Comparison of ENCODE assay signal across 13 cellular contexts in the genomic region with DNA sequence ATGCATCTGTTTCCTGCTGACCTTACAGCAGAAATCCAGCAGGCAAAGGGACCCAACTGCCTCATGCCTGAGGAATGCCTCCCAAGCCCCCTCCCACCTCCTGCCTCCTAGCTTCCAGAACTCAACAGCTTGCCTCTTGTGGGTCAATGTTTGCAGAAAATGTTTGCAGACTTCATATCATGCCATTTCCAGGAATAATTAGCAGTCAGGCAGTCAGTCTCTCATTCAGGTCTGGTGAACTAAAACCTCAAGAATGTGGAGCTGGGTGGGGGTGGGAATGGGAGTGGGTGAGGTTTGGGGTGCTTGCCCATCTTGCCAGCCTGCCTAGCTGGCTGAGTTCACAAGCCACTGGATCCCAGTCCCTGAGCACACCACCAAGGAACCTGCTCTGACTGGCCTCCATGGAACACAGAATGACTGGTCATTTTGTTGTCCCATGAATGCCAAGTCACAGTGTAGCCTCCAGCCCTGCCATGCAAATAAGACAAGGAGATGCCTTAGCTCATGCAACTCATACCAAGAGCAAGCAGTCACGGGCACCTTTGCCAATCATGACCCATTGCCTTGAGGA. TPM values are rescaled to one million over a fixed set of nuclear protein-coding genes. Genes with fewer than 3 reads are reported as not detected.
A peak's percentile ranks its signal among the peaks of the same experiment; 100 is the strongest.
DNase-seq lines count a peak whose midpoint lies in the region; ATAC-seq, FAIRE-seq and TF ChIP-seq lines count a peak whose summit lies in the region.
"Had no signal": no experiment of that assay in that cellular context is flagged by ENCODE, and none has a peak within 500 bp of the region (broad histone marks: within the 10 kb centered on the region; RNA-seq: fewer than 3 reads in every experiment).

No MANE protein-coding gene starts in this region.

- H3K27ac Mint-ChIP-seq in HFFc6: peak overlapping the region; percentile 97
- peak overlapping the region; percentile 97 for H3K27ac Mint-ChIP-seq in astrocyte (ENCODE audit: unreplicated experiment)

- peak overlapping the region; percentile 78 for H3K4me2 ChIP-seq in astrocyte (ENCODE audit: low read length)

- FAIRE-seq in astrocyte (lab: Jason Lieb, UNC) (peak; percentile 99), kidney (lab: Jason Lieb, UNC) (no peak)

- H2AFZ ChIP-seq in astrocyte (ENCODE audit: low read depth, low read length): no peak overlapping the region

- H3K9ac ChIP-seq in astrocyte (ENCODE audit: low read length) (peak overlapping the region; percentile 85), kidney (ENCODE audit: low read length in 2 of 2) (no peak overlapping the region)

- no peaks in the 10 kb centered on the region for H3K36me3 ChIP-seq in astrocyte (ENCODE audit: insufficient read depth, low read length)
- no peaks in the 10 kb centered on the region for H3K36me3 ChIP-seq in kidney (ENCODE audit: control insufficient read depth in 1 of 2, insufficient read depth in 2 of 2, low read length in 2 of 2)

- H3K4me1 ChIP-seq in astrocyte (ENCODE audit: insufficient read depth, low read length): peaks cover 25% of the 10 kb centered on the region
- no peaks in the 10 kb centered on the region for H3K4me1 ChIP-seq in kidney (ENCODE audit: control insufficient read depth in 1 of 2, insufficient read depth in 1 of 2, low read depth in 1 of 2, low read length in 2 of 2)

- peak; percentile 44 for DNase-seq in ACHN
- DNase-seq in HFFc6: peak; percentile 76
- peak; percentile 89 for DNase-seq in astrocyte (ENCODE audit: low read depth)
- peak; percentile 78 for DNase-seq in kidney
- DNase-seq in GF-D8 (lab: John Stamatoyannopoulos, UW): no peak
- DNase-seq in Kasumi-1 (lab: John Stamatoyannopoulos, UW): no peak
- DNase-seq in NCI-H146 treated with DMSO at 0.1 percent for 48 hours (lab: John Stamatoyannopoulos, UW; ENCODE audit: unreplicated experiment): no peak
- DNase-seq: activated CD4-positive, CD25-positive, alpha-beta regulatory T cell treated with anti-CD3 and anti-CD28 coated beads, Interleukin-2, amount 50 U/mL, for 72 hours; CD8-positive, alpha-beta memory T cell; NCI-H510A had no signal

- H4K20me1 ChIP-seq in astrocyte (ENCODE audit: insufficient read depth, low read length): no peaks in the 10 kb centered on the region

- H3K27ac ChIP-seq in astrocyte (ENCODE audit: low read depth, low read length) (peak overlapping the region; percentile 98), kidney (ENCODE audit: low read depth in 2 of 2, low read length in 2 of 2) (no peak overlapping the region)

- H3K36me3 Mint-ChIP-seq in HFFc6 (ENCODE audit: low read depth) (peaks cover 8% of the 10 kb centered on the region), astrocyte (ENCODE audit: low read depth, unreplicated experiment) (no peaks in the 10 kb centered on the region)
- H3K36me3 Mint-ChIP-seq: brain had no signal

- TF ChIP-seq CTCF in HFFc6 (IDR thresholded peaks at IDR 0.05): no peak
- no peak for TF ChIP-seq CTCF in astrocyte (IDR thresholded peaks at IDR 0.05; ENCODE audit: insufficient read depth, low read depth, low read length)
- TF ChIP-seq CTCF in kidney (IDR thresholded peaks at IDR 0.05; ENCODE audit: borderline replicate concordance, extremely low read depth, insufficient read depth): no peak

- ATAC-seq in GM21390 (IDR thresholded peaks at IDR 0.05; ENCODE audit: unreplicated experiment): no peak

- H3K79me2 ChIP-seq in astrocyte (ENCODE audit: insufficient read depth, low read length): no peaks in the 10 kb centered on the region

- H3K9me3 Mint-ChIP-seq in HFFc6 (no peaks in the 10 kb centered on the region), astrocyte (ENCODE audit: unreplicated experiment) (no peaks in the 10 kb centered on the region)
- H3K9me3 Mint-ChIP-seq: CD8-positive, alpha-beta memory T cell had no signal

- H3K27me3 Mint-ChIP-seq in HFFc6 (ENCODE audit: insufficient read depth) (no peaks in the 10 kb centered on the region), astrocyte (ENCODE audit: low read depth, unreplicated experiment) (no peaks in the 10 kb centered on the region)
- H3K27me3 Mint-ChIP-seq: brain had no signal

- H3K9me3 ChIP-seq in astrocyte (ENCODE audit: insufficient read depth, low read depth, low read length) (no peaks in the 10 kb centered on the region), kidney (ENCODE audit: control insufficient read depth in 1 of 2, low read length in 2 of 2) (no peaks in the 10 kb centered on the region)

- H3K27me3 ChIP-seq in astrocyte (ENCODE audit: insufficient read depth, low read length): no peaks in the 10 kb centered on the region

- H3K4me3 Mint-ChIP-seq in HFFc6: peak overlapping the region; percentile 58
- no peak overlapping the region for H3K4me3 Mint-ChIP-seq in astrocyte (ENCODE audit: unreplicated experiment)
- H3K4me3 Mint-ChIP-seq: brain; CD8-positive, alpha-beta memory T cell had no signal

- in situ Hi-C loops in ACHN (cut with HindIII; ENCODE audit: low pct_ligation_motif_present, low pct_unique_long_range_greater_than_20kb, low sequenced_read_pairs): no loop called here

- intact Hi-C loops in kidney (cut with DNase I): no loop called here

- H3K4me1 Mint-ChIP-seq in HFFc6 (ENCODE audit: low read depth) (peaks cover 47% of the 10 kb centered on the region), astrocyte (ENCODE audit: low read depth, unreplicated experiment) (peaks cover 33% of the 10 kb centered on the region)
- H3K4me1 Mint-ChIP-seq: CD8-positive, alpha-beta memory T cell had no signal

- no peak overlapping the region for H3K4me3 ChIP-seq in astrocyte (ENCODE audit: insufficient read depth, low read depth, low read length)
- H3K4me3 ChIP-seq in kidney (ENCODE audit: low read length in 2 of 2): no peak overlapping the region

RNA-seq across cellular contexts. Expression of gene PLAC1, which starts 12.1 kb away (rescaled TPM):
- total RNA-seq in HFFc6 (2021; fragmentation: NEBNext Ultra II Directional; extraction: Animal tissue kit (Norgen Biotek cat#: 25700)): under 1 TPM in 1 of 6 experiments, not detected in 5; 0.51 TPM
- 0.61 and 0.70 TPM in 2 replicates for total RNA-seq in astrocyte
- total RNA-seq in kidney: not detected
- polyA plus RNA-seq in kidney (ENCODE audit: insufficient read depth, low read depth, low replicate concordance): not detected
- total RNA-seq: CD8-positive, alpha-beta memory T cell; temporal lobe had no signal
- polyA plus RNA-seq: CD8-positive, alpha-beta memory T cell had no signal

Comparison
In these comparisons a context has a peak if more than half of its experiments do, and no peak if none do; other contexts are left out.
1. DNase-seq: peak in ACHN (single experiment), HFFc6 (single experiment), astrocyte (single experiment) and kidney (single experiment); none in GF-D8 (single experiment), Kasumi-1 (0 of 2) and NCI-H146 treated with DMSO at 0.1 percent for 48 hours (single experiment).